8 cellular contexts compared by ENCODE assay signal in the genomic region with DNA sequence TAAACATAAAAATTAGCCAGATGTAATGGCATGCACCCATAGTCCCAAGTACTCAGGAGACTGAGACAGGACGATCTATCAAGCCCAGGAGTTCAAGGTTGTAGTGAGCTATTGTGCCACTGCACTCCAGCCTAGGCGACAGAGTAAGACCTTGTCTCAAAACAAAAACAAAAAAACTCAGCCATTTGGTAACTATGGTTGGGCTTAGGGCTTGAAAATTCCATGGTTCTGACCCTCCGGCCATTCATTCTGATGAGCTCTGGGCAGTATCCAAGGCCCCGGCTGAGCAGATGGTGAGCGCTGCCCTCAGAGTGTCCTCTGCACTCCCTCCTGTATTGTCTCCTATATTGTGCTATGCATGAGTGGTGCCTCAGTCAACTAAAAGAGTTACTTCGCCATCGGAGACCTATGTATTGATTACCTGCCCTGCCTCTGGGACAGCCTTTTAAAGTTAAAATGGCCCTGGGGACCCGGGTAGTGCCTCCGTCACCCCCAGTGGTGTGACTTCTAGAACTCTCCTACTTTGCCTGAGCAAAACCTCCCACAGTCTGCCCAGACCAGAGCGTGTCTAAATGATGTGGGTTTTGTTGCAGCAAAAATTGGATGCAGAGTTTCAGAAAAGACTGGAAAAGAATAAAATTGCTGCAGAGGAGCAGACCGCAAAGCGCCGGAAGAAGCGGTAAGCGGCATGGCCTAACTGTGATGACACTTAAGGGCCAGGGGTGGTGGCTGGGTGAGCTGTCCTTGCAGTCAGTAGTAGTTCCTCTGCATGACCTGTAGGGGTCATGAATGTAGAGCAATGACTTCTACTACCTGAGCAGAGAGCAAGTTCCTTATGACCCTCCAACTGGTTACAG. TPM values are rescaled to one million over a fixed set of nuclear protein-coding genes. Genes with fewer than 3 reads are reported as not detected.
A peak's percentile ranks its signal among the peaks of the same experiment; 100 is the strongest.
DNase-seq lines count a peak whose midpoint lies in the region; ATAC-seq, FAIRE-seq and TF ChIP-seq lines count a peak whose summit lies in the region.

No MANE protein-coding gene starts in this region.

- DNase-seq in GM10266 (ENCODE audit: extremely low spot score) (peak; percentile 70), HuH-7 (ENCODE audit: low spot score) (peak; percentile 85), OCI-LY7 (ENCODE audit: low spot score) (peak; percentile 89), heart right ventricle (no peak), small intestine (peak; percentile 69), ovary (no peak)

- peak overlapping the region; percentile 41 for H3K27ac Mint-ChIP-seq in activated naive CD8-positive, alpha-beta T cell

- BruUV-seq in OCI-LY7 (replicated peaks; lab: Mats Ljungman, UMichigan), result no TSS peak

- no peak overlapping the region for H3K4me3 Mint-ChIP-seq in activated naive CD8-positive, alpha-beta T cell

- H3K36me3 Mint-ChIP-seq in activated naive CD8-positive, alpha-beta T cell, result peaks cover 7% of the 10 kb centered on the region

- no peaks in the 10 kb centered on the region for H3K9me3 ChIP-seq in OCI-LY7 (ENCODE audit: low read length)
- H3K9me3 ChIP-seq in heart right ventricle, result no peaks in the 10 kb centered on the region
- H3K9me3 ChIP-seq in small intestine (ENCODE audit: control insufficient read depth, low read depth), result no peaks in the 10 kb centered on the region
- H3K9me3 ChIP-seq in ovary, result no peaks in the 10 kb centered on the region

- no peak for TF ChIP-seq POLR2A in ovary (IDR thresholded peaks at IDR 0.05)

- intact Hi-C loops in OCI-LY7 (cut with micrococcal nuclease; ENCODE audit: unreplicated experiment), result loop anchor here (1.0 to 2.0 kb wide), 2 partner anchors 46 to 61 kb away; partner anchors contain the start of genes ALKBH4 and LRWD1
- intact Hi-C loops in heart right ventricle (cut with DNase I), result no loop called here
- intact Hi-C loops in ovary (cut with DNase I), result no loop called here

- H3K9me3 Mint-ChIP-seq in activated naive CD8-positive, alpha-beta T cell (ENCODE audit: low read depth), result no peaks in the 10 kb centered on the region

- H3K27ac ChIP-seq in OCI-LY7 (ENCODE audit: low read depth, low read length, poor library complexity, severe bottlenecking) (peak overlapping the region; percentile 62), heart right ventricle (no peak overlapping the region), small intestine (ENCODE audit: low read depth in 1 of 2, low read length in 1 of 2) (no peak overlapping the region), ovary (no peak overlapping the region)

- H3K36me3 ChIP-seq in OCI-LY7 (ENCODE audit: insufficient read depth, low read length), result peaks cover 95% of the 10 kb centered on the region
- H3K36me3 ChIP-seq in heart right ventricle, result peaks cover 0 to 100% (median 77%) of the 10 kb centered on the region in 9 donors
- peaks cover 17 to 22% of the 10 kb centered on the region in 2 donors for H3K36me3 ChIP-seq in small intestine (ENCODE audit: control insufficient read depth in 2 of 2, insufficient read depth in 2 of 2, low read length in 2 of 2)
- H3K36me3 ChIP-seq in ovary, result no peaks in the 10 kb centered on the region

- H3K4me3 ChIP-seq in OCI-LY7 (ENCODE audit: low read depth, low read length, poor library complexity, severe bottlenecking) (no peak overlapping the region), heart right ventricle (no peak overlapping the region), small intestine (ENCODE audit: low read depth in 1 of 2, low read length in 2 of 2) (no peak overlapping the region), ovary (no peak overlapping the region)

- peaks cover 7% of the 10 kb centered on the region for H3K4me1 Mint-ChIP-seq in activated naive CD8-positive, alpha-beta T cell (ENCODE audit: low read depth)

- CTCF ChIA-PET in OCI-LY7 (lab: Charles Lee; ENCODE audit: unreplicated experiment), result interaction anchor here (0.5 to 1.6 kb wide), 5 partner anchors 8 to 63 kb away, joined by 3 to 11 read pairs (median 3); partner anchors contain the start of gene PRKRIP1

- H3K27me3 Mint-ChIP-seq in activated naive CD8-positive, alpha-beta T cell, result no peaks in the 10 kb centered on the region

- H2AFZ ChIP-seq in OCI-LY7 (ENCODE audit: low read length), result no peak overlapping the region

- WGBS in heart right ventricle, 2 donors, result 72 to 75% methylated on average over 15 of the region's 15 CpGs
- WGBS in small intestine, 3 donors, result 70 to 77% (median 74%) methylated on average over 15 of the region's 15 CpGs
- 65 to 73% (median 66%) methylated on average over 15 of the region's 15 CpGs for WGBS in ovary, 3 donors

- no peaks in the 10 kb centered on the region for H3K9me2 ChIP-seq in OCI-LY7 (ENCODE audit: insufficient read depth, low read length)

- ATAC-seq in GM21619 (IDR thresholded peaks at IDR 0.05; ENCODE audit: unreplicated experiment) (peak; percentile 83), heart right ventricle (peak; percentile 50 to 92 (median 79))

- no peak for FAIRE-seq in small intestine (lab: Jason Lieb, UNC)

- H4K20me1 ChIP-seq in OCI-LY7 (ENCODE audit: insufficient read depth, low read length), result no peaks in the 10 kb centered on the region

- H3K4me2 ChIP-seq in OCI-LY7 (ENCODE audit: low read length), result peak overlapping the region; percentile 27; the same call in 1 of the 2 replicates

- H3K4me1 ChIP-seq in OCI-LY7 (ENCODE audit: insufficient read depth, low read length, poor library complexity, severe bottlenecking) (peaks cover 55% of the 10 kb centered on the region), heart right ventricle (peaks cover 0 to 6% (median 0%) of the 10 kb centered on the region in 9 donors), small intestine (ENCODE audit: control insufficient read depth in 2 of 2, insufficient read depth in 1 of 2, low read depth in 1 of 2, low read length in 1 of 2) (no peaks in the 10 kb centered on the region), ovary (ENCODE audit: insufficient read depth) (no peaks in the 10 kb centered on the region)

- TF ChIP-seq EP300 in ovary (IDR thresholded peaks at IDR 0.05), result no peak

- TF ChIP-seq CTCF in GM10266 (IDR thresholded peaks at IDR 0.05; ENCODE audit: control insufficient read depth, insufficient read depth, low read depth, missing control alignments) (peak; percentile 91), OCI-LY7 (conservative IDR thresholded peaks at IDR 0.05; ENCODE audit: low read length) (peak; percentile 82), heart right ventricle (IDR thresholded peaks at IDR 0.05) (peak; percentile 38 to 84 (median 64)), ovary (IDR thresholded peaks at IDR 0.05) (peak in 1 of 3 donors; percentile 16)

- H3K27me3 ChIP-seq in heart right ventricle, result no peaks in the 10 kb centered on the region
- no peaks in the 10 kb centered on the region for H3K27me3 ChIP-seq in small intestine (ENCODE audit: control insufficient read depth in 2 of 2, insufficient read depth in 2 of 2, low read length in 2 of 2)
- no peaks in the 10 kb centered on the region for H3K27me3 ChIP-seq in ovary

- POLR2A ChIA-PET in OCI-LY7 (lab: Charles Lee), result interaction anchor here (1.0 to 1.7 kb wide), 2 partner anchors 21 to 38 kb away, joined by 4 read pairs; no protein-coding TSS in a partner anchor

- H3K79me2 ChIP-seq in OCI-LY7 (ENCODE audit: insufficient read depth, low read depth, low read length), result peaks cover 4% of the 10 kb centered on the region; the same call in 1 of the 2 replicates

RNA-seq across cellular contexts. Expression of gene PRKRIP1, which starts 8.1 kb away (rescaled TPM):
- total RNA-seq in OCI-LY7 (2014; rRNA removed; shearing (Covaris generic)), result 47.1 and 60.7 TPM in 2 replicates
- 42.5 and 48.2 TPM in 2 replicates for total RNA-seq in OCI-LY7 (2022)
- 10 to 100 TPM in 9 of 10 donors, 1 to 10 TPM in 1; 7.1 to 14.7 (median 11.3) TPM for total RNA-seq in heart right ventricle
- 10 to 100 TPM; 14.8 to 28.2 TPM for polyA plus RNA-seq in heart right ventricle
- 10 to 100 TPM; 17.5 to 21.5 (median 18.6) TPM for polyA plus RNA-seq in small intestine
- total RNA-seq in ovary, result 10 to 100 TPM; 17.4 to 28.8 (median 23.9) TPM
- polyA plus RNA-seq in ovary, result 10 to 100 TPM; 23.4 to 26.9 TPM

RNA-seq across cellular contexts. Expression of gene ORAI2, which starts 29.1 kb away (rescaled TPM):
- total RNA-seq in OCI-LY7 (2014; rRNA removed; shearing (Covaris generic)), result 130 and 149 TPM in 2 replicates
- total RNA-seq in OCI-LY7 (2022) (230 and 263 TPM in 2 replicates), heart right ventricle (10 to 100 TPM in 1 of 10 donors, 1 to 10 TPM in 9; 1.7 to 11.6 (median 3.7) TPM), ovary (10 to 100 TPM in 6 of 7 donors, 1 to 10 TPM in 1; 6.4 to 18.9 (median 16.3) TPM)
- polyA plus RNA-seq in heart right ventricle (1 to 10 TPM; 2.0 to 5.8 TPM), small intestine (1 to 10 TPM in 2 of 3 donors, under 1 TPM in 1; 0.89 to 8.8 (median 4.1) TPM), ovary (10 to 100 TPM in 1 of 2 donors, 1 to 10 TPM in 1; 3.2 to 10.0 TPM)

RNA-seq across cellular contexts. Expression of gene SPDYE6, which starts 48.0 kb away (rescaled TPM):
- total RNA-seq in OCI-LY7 (2014; rRNA removed; shearing (Covaris generic)), result not detected in 2 replicates
- total RNA-seq in OCI-LY7 (2022) (not detected in 2 replicates), heart right ventricle (not detected), ovary (not detected)
- polyA plus RNA-seq in heart right ventricle (under 1 TPM; 0.03 to 0.29 TPM), small intestine (under 1 TPM in 1 of 3 donors, not detected in 2; 0.09 TPM), ovary (not detected)

Comparison
In these comparisons a context has a peak if more than half of its experiments do, and no peak if none do; other contexts are left out.
1. DNase-seq: peak in GM10266 (single experiment), HuH-7 (single experiment), OCI-LY7 (single experiment) and small intestine (single experiment); none in heart right ventricle (0 of 2) and ovary (0 of 5).
2. RNA of gene ORAI2, which starts 29.1 kb away (total RNA-seq): 130 to 263 TPM in OCI-LY7; 6.4 to 18.9 TPM in ovary and 1.7 to 11.6 TPM in heart right ventricle; every median in the first group is over 4 times any median in the second.